ENCODE assay signal across 28 cellular contexts in the genomic region with DNA sequence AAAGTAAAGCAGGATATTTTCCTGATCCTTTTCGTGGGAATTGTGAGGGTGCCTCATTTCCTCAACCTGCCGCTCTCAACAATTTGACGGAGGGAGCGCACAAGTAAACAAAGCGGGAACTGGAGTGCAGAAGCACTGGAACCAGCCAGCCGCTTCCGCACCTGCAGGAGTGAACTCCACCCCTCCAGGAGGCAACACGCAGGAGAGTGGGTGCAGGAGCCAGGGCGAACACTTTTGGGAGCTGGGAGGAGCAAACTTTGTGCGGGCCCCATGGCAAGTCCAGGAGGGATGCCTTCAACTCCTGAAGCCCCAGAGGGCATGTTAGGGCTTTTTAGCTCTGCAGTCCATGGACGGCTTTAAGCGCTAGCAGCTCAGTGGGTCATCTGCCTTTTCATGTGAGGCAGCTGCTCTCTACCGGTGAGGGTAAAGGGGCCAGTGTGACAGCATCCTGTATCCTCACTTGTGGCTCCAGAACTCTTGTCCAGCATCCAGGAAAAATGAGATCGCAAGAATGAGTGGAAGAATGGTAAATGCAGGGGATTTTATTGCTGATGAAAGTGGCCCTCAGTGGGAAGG.
DNase-seq lines count a peak whose midpoint lies in the region; ATAC-seq and TF ChIP-seq lines count a peak whose summit lies in the region.
"Had no signal": no experiment of that assay in that cellular context is flagged by ENCODE, and none has a peak within 500 bp of the region (broad histone marks: within the 10 kb centered on the region; RNA-seq: fewer than 3 reads in every experiment).

No MANE protein-coding gene starts in this region.

- peak; percentile 47 for ATAC-seq in left lung
- ATAC-seq in left ventricle myocardium superior, result no peak
- ATAC-seq in right cardiac atrium, result no peak
- ATAC-seq in GM21526 (IDR thresholded peaks at IDR 0.05; ENCODE audit: low FRiP score, unreplicated experiment), result no peak
- ATAC-seq: activated CD8-positive, alpha-beta T cell treated with anti-CD3 and anti-CD28 coated beads, Interleukin-2, amount 10 ng/mL, durations not matched to agents 7 days and 5 days; activated naive CD8-positive, alpha-beta T cell treated with anti-CD3 and anti-CD28 coated beads, Interleukin-2, amount 50 U/mL, for 24 hours; heart left ventricle; K562; left lobe of liver; naive thymus-derived CD4-positive, alpha-beta T cell; Panc1 had no signal

- H3K27ac ChIP-seq in left lung, result no peak overlapping the region
- H3K27ac ChIP-seq in right cardiac atrium (ENCODE audit: low read length), result no peak overlapping the region
- H3K27ac ChIP-seq: BLaER1, heart left ventricle had no signal

- H3K4me1 ChIP-seq in left lung (no peaks in the 10 kb centered on the region), right cardiac atrium (ENCODE audit: control insufficient read depth, insufficient read depth, low read length) (no peaks in the 10 kb centered on the region)
- H3K4me1 ChIP-seq: BLaER1, heart left ventricle had no signal

- H3K4me3 ChIP-seq in H7 (ENCODE audit: insufficient read depth, low read depth, low read length), result peak overlapping the region; percentile 19; the same call in 1 of the 2 replicates
- no peak overlapping the region for H3K4me3 ChIP-seq in left lung
- H3K4me3 ChIP-seq in right cardiac atrium (ENCODE audit: low read length), result no peak overlapping the region
- H3K4me3 ChIP-seq: BLaER1, heart left ventricle, K562, MG63 had no signal

- no peak for TF ChIP-seq CTCF in left lung (IDR thresholded peaks at IDR 0.05)

- WGBS in right cardiac atrium, result 66% methylated on average over 14 of the region's 14 CpGs

- H3K27me3 ChIP-seq in H7 (ENCODE audit: control insufficient read depth, insufficient read depth, low read length), result no peaks in the 10 kb centered on the region
- H3K27me3 ChIP-seq in left lung, result no peaks in the 10 kb centered on the region
- H3K27me3 ChIP-seq in right cardiac atrium (ENCODE audit: control insufficient read depth, insufficient read depth), result no peaks in the 10 kb centered on the region
- H3K27me3 ChIP-seq: BLaER1, heart left ventricle, MG63 had no signal

- H3K36me3 ChIP-seq in H7 (replicated peaks; ENCODE audit: control insufficient read depth, insufficient read depth, low read length) (no peaks in the 10 kb centered on the region), left lung (no peaks in the 10 kb centered on the region)
- H3K36me3 ChIP-seq: BLaER1, heart left ventricle, MG63 had no signal

- intact Hi-C loops in left lung (cut with DNase I) (no loop called here), left ventricle myocardium superior (cut with micrococcal nuclease) (no loop called here), right cardiac atrium (cut with DNase I) (no loop called here)

- H3K9me3 ChIP-seq in left lung, result no peaks in the 10 kb centered on the region
- H3K9me3 ChIP-seq in right cardiac atrium (ENCODE audit: control insufficient read depth, low read length), result no peaks in the 10 kb centered on the region
- H3K9me3 ChIP-seq: BLaER1, heart left ventricle, MG63 had no signal

- DNase-seq in DMS153 (lab: John Stamatoyannopoulos, UW) (peak; percentile 42), H7 (no peak), NCI-H345 treated with DMSO at 0.1 percent for 48 hours (lab: John Stamatoyannopoulos, UW; ENCODE audit: unreplicated experiment) (peak; percentile 56), left lung (peak in 1 of 2 donors; percentile 72), HCEC 1CT (no peak), left ventricle myocardium superior (no peak), right cardiac atrium (no peak)
- DNase-seq: ACHN; activated CD8-positive, alpha-beta T cell treated with anti-CD3 and anti-CD28 coated beads, Interleukin-2, amount 10 ng/mL, durations not matched to agents 7 days and 5 days; activated effector memory CD4-positive, alpha-beta T cell treated with anti-CD3 and anti-CD28 coated beads, Interleukin-2, amount 50 U/mL, for 16 hours; activated naive CD8-positive, alpha-beta T cell treated with anti-CD3 and anti-CD28 coated beads, Interleukin-2, amount 50 U/mL, for 24 hours; cerebellar nuclear complex; COR-L47; erythroblast; foreskin fibroblast; heart left ventricle; MG63; naive thymus-derived CD4-positive, alpha-beta T cell; NCI-H1694; NCI-H226; retina; stimulated activated CD4-positive, alpha-beta T cell treated with anti-CD3 and anti-CD28 coated beads, Interleukin-2, amount 100 ng/mL, for 48 hours; stimulated activated naive CD4-positive, alpha-beta T cell had no signal

Comparison
In these comparisons a context has a peak if more than half of its experiments do, and no peak if none do; other contexts are left out.
1. DNase-seq: peak in DMS153 (single experiment) and NCI-H345 treated with DMSO at 0.1 percent for 48 hours (single experiment); none in H7 (single experiment), HCEC 1CT (single experiment), left ventricle myocardium superior (single experiment) and right cardiac atrium (0 of 3).